In genomic region chr5:98635631-98636030, GRCh38 we compare ENCODE assay signal across 22 cellular contexts.
DNase-seq lines count a peak whose midpoint lies in the region; ATAC-seq, FAIRE-seq and TF ChIP-seq lines count a peak whose summit lies in the region.
"Had no signal": no experiment of that assay in that cellular context is flagged by ENCODE, and none has a peak within 500 bp of the region (broad histone marks: within the 10 kb centered on the region; RNA-seq: fewer than 3 reads in every experiment).

No MANE protein-coding gene starts in this region.

- H3K4me2 ChIP-seq in DND-41 (ENCODE audit: insufficient read depth, low read length) (no peak overlapping the region), osteoblast (ENCODE audit: insufficient read depth, low read length) (no peak overlapping the region)

- peaks cover 3% of the 10 kb centered on the region; the same call in 1 of the 2 replicates for H3K4me1 ChIP-seq in DND-41 (ENCODE audit: insufficient read depth, low read length)
- peaks cover 14% of the 10 kb centered on the region for H3K4me1 ChIP-seq in endodermal cell (ENCODE audit: control insufficient read depth, insufficient read depth, low read length)
- peaks cover 41% of the 10 kb centered on the region for H3K4me1 ChIP-seq in osteoblast (ENCODE audit: insufficient read depth, low read length)
- H3K4me1 ChIP-seq: psoas muscle had no signal

- H4K20me1 ChIP-seq in DND-41 (ENCODE audit: insufficient read depth, low read length): no peaks in the 10 kb centered on the region
- H4K20me1 ChIP-seq in osteoblast (ENCODE audit: insufficient read depth, low read length): no peaks in the 10 kb centered on the region

- no peak overlapping the region for H3K4me3 ChIP-seq in DND-41 (ENCODE audit: low read depth in 1 of 2, low read length in 2 of 2)
- H3K4me3 ChIP-seq in LNCaP clone FGC (ENCODE audit: low read depth, low read length): no peak overlapping the region
- H3K4me3 ChIP-seq in endodermal cell (ENCODE audit: low read length): no peak overlapping the region
- H3K4me3 ChIP-seq in osteoblast (ENCODE audit: insufficient read depth, low read length): no peak overlapping the region
- H3K4me3 ChIP-seq: psoas muscle, stomach had no signal

- no peak for TF ChIP-seq CTCF in DND-41 (IDR thresholded peaks at IDR 0.05; ENCODE audit: borderline replicate concordance, extremely low read depth, low read length, poor library complexity, severe bottlenecking)
- TF ChIP-seq CTCF in LNCaP clone FGC (IDR thresholded peaks at IDR 0.05; ENCODE audit: control insufficient read depth, extremely low read depth, insufficient read depth): no peak
- no peak for TF ChIP-seq CTCF in endodermal cell (conservative IDR thresholded peaks at IDR 0.05)
- no peak for TF ChIP-seq CTCF in osteoblast (IDR thresholded peaks at IDR 0.05; ENCODE audit: extremely low read depth, low read depth, low read length)

- H3K4me3 Mint-ChIP-seq in endodermal cell: no peak overlapping the region
- H3K4me3 Mint-ChIP-seq: activated CD8-positive, alpha-beta T cell treated with anti-CD3 and anti-CD28 coated beads for 36 hours; CD8-positive, alpha-beta memory T cell had no signal

- H3K9me3 ChIP-seq in DND-41 (ENCODE audit: insufficient read depth, low read length, severe bottlenecking): no peaks in the 10 kb centered on the region
- H3K9me3 ChIP-seq in endodermal cell (ENCODE audit: control insufficient read depth, low read length): no peaks in the 10 kb centered on the region
- H3K9me3 ChIP-seq in osteoblast (ENCODE audit: low read depth, low read length): no peaks in the 10 kb centered on the region
- H3K9me3 ChIP-seq: psoas muscle, stomach had no signal

- H3K36me3 ChIP-seq in DND-41 (ENCODE audit: insufficient read depth, low read length) (no peaks in the 10 kb centered on the region), endodermal cell (ENCODE audit: control insufficient read depth, insufficient read depth, low read length) (peaks cover 19% of the 10 kb centered on the region), osteoblast (ENCODE audit: insufficient read depth, low read length) (no peaks in the 10 kb centered on the region)
- H3K36me3 ChIP-seq: stomach had no signal

- no peaks in the 10 kb centered on the region for H3K9me3 Mint-ChIP-seq in endodermal cell
- H3K9me3 Mint-ChIP-seq: activated CD8-positive, alpha-beta T cell treated with anti-CD3 and anti-CD28 coated beads for 36 hours had no signal

- WGBS in endodermal cell (ENCODE audit: insufficient coverage in 1 of 2, insufficient read length in 1 of 2), 2 experiments: 90 to 91% methylated on average over 3 of the region's 3 CpGs

- H3K36me3 Mint-ChIP-seq in endodermal cell (ENCODE audit: low read depth): no peaks in the 10 kb centered on the region
- H3K36me3 Mint-ChIP-seq: CD8-positive, alpha-beta memory T cell had no signal

- H2AFZ ChIP-seq in DND-41 (ENCODE audit: low read depth, low read length): 0 out of 2 replicates have a peak overlapping the region, but pooled peaks have one; percentile 10
- peak overlapping the region; percentile 32 for H2AFZ ChIP-seq in osteoblast (ENCODE audit: low read length)

- DNase-seq in DND-41 (no peak), LNCaP clone FGC (ENCODE audit: low read depth) (peak; percentile 21), endodermal cell (no peak), osteoblast (ENCODE audit: insufficient read length, low spot score, missing footprints) (no peak), RCC 7860 (ENCODE audit: low spot score) (no peak), middle frontal gyrus (ENCODE audit: extremely low spot score, low spot score) (no peak)
- DNase-seq: activated CD8-positive, alpha-beta T cell treated with anti-CD3 and anti-CD28 coated beads for 36 hours; CD8-positive, alpha-beta memory T cell; central memory CD4-positive, alpha-beta T cell; effector memory CD4-positive, alpha-beta T cell; GDM1; left ventricle myocardium superior; NCI-H1048; NCI-H82; psoas muscle; stomach had no signal

- ATAC-seq in DND-41 (ENCODE audit: insufficient read depth, low read depth) (no peak), HG02798 (IDR thresholded peaks at IDR 0.05; ENCODE audit: poor library complexity, unreplicated experiment) (no peak), HG03196 (IDR thresholded peaks at IDR 0.05; ENCODE audit: unreplicated experiment) (no peak)
- ATAC-seq: activated CD8-positive, alpha-beta T cell treated with anti-CD3 and anti-CD28 coated beads for 36 hours; left ventricle myocardium superior; psoas muscle had no signal

- H3K79me2 ChIP-seq in DND-41 (ENCODE audit: insufficient read depth, low read length) (no peaks in the 10 kb centered on the region), osteoblast (ENCODE audit: insufficient read depth, low read length) (no peaks in the 10 kb centered on the region)

- peaks cover 44% of the 10 kb centered on the region for H3K4me1 Mint-ChIP-seq in endodermal cell
- H3K4me1 Mint-ChIP-seq: CD8-positive, alpha-beta memory T cell had no signal

- H3K27me3 ChIP-seq in DND-41 (ENCODE audit: insufficient read depth, low read length, poor library complexity) (no peaks in the 10 kb centered on the region), endodermal cell (ENCODE audit: control insufficient read depth, insufficient read depth, low read length, poor library complexity, severe bottlenecking) (no peaks in the 10 kb centered on the region), osteoblast (ENCODE audit: insufficient read depth, low read length) (no peaks in the 10 kb centered on the region)
- H3K27me3 ChIP-seq: stomach had no signal

- H3K27ac ChIP-seq in DND-41 (ENCODE audit: low read length) (no peak overlapping the region), endodermal cell (ENCODE audit: low read depth, low read length) (no peak overlapping the region), osteoblast (ENCODE audit: low read depth, low read length) (peak overlapping the region; percentile 31)
- H3K27ac ChIP-seq: psoas muscle, stomach, VCaP had no signal

- H3K27me3 Mint-ChIP-seq in endodermal cell (ENCODE audit: insufficient read depth): no peaks in the 10 kb centered on the region
- H3K27me3 Mint-ChIP-seq: CD8-positive, alpha-beta memory T cell had no signal

- no peak overlapping the region for H3K9ac ChIP-seq in DND-41 (ENCODE audit: low read depth, low read length)
- H3K9ac ChIP-seq in endodermal cell (ENCODE audit: extremely low read depth, low read length, poor library complexity, severe bottlenecking): no peak overlapping the region

- no peak for FAIRE-seq in RCC 7860 (lab: Jason Lieb, UNC)
- FAIRE-seq: frontal cortex, GM12892, urothelium cell line had no signal

- peak overlapping the region; percentile 61 for H3K27ac Mint-ChIP-seq in endodermal cell
- H3K27ac Mint-ChIP-seq: activated CD8-positive, alpha-beta T cell treated with anti-CD3 and anti-CD28 coated beads for 36 hours; CD8-positive, alpha-beta memory T cell had no signal
